ENCODE assay signal across 15 cellular contexts in the genomic region with DNA sequence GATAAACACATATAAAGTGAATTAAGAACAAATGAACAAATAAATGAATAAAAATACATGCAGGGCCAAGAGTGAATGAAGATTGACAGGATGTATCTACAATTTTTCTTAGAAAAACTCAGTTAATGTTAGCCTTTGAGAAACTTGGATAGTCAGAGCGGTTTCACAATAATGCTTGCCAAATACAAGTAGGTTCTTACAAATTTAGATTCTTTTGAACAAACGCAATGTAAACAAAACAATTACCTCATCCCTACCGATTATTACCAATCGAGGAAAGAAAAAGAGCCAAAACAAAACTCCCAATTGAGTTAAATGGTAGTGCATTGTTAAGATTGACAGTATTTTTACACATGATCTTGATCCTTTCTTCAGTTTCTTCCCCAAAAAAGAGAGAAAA.
DNase-seq lines count a peak whose midpoint lies in the region; ATAC-seq and TF ChIP-seq lines count a peak whose summit lies in the region.
"Had no signal": no experiment of that assay in that cellular context is flagged by ENCODE, and none has a peak within 500 bp of the region (broad histone marks: within the 10 kb centered on the region; RNA-seq: fewer than 3 reads in every experiment).

No MANE protein-coding gene starts in this region.

- H3K4me3 ChIP-seq in breast epithelium (no peak overlapping the region), fibroblast of villous mesenchyme (ENCODE audit: low read depth, low read length) (no peak overlapping the region)
- H3K4me3 ChIP-seq: BLaER1 treated with 17β-estradiol and CSF1 and Interleukin-3, amounts not matched to agents 10 nM and 100 nM had no signal

- H3K4me1 Mint-ChIP-seq in MCF 10A (ENCODE audit: insufficient read depth, unreplicated experiment), result peaks cover 6% of the 10 kb centered on the region
- H3K4me1 Mint-ChIP-seq: H9 had no signal

- POLR2A ChIA-PET in MCF 10A (lab: Yijun Ruan, JAX), result no interaction called here

- H3K36me3 ChIP-seq in breast epithelium, result no peaks in the 10 kb centered on the region
- H3K36me3 ChIP-seq: BLaER1 treated with 17β-estradiol and CSF1 and Interleukin-3, amounts not matched to agents 10 nM and 100 nM had no signal

- intact Hi-C loops in MCF 10A (cut with micrococcal nuclease) (no loop called here), breast epithelium (cut with DNase I; ENCODE audit: low total_unique reads) (no loop called here)

- BruUV-seq in MCF 10A (replicated peaks; lab: Mats Ljungman, UMichigan), result no TSS peak

- CTCF ChIA-PET in MCF 10A (lab: Yijun Ruan, JAX), result no interaction called here

- peaks cover 25% of the 10 kb centered on the region for H3K27me3 Mint-ChIP-seq in MCF 10A (ENCODE audit: insufficient read depth, unreplicated experiment)
- H3K27me3 Mint-ChIP-seq: CD4-positive, alpha-beta T cell had no signal

- peak; percentile 68 for DNase-seq in MCF 10A (ENCODE audit: unreplicated experiment)
- DNase-seq in breast epithelium (ENCODE audit: low spot score in 2 of 2), result no peak
- peak; percentile 38 for DNase-seq in fibroblast of gingiva (ENCODE audit: low read depth)
- DNase-seq in fibroblast of villous mesenchyme (ENCODE audit: low read depth), result peak; percentile 2
- DNase-seq in cortex of kidney (lab: John Stamatoyannopoulos, UW), result no peak
- DNase-seq in T-helper 1 cell, result no peak
- DNase-seq: Calu3; CD4-positive, alpha-beta T cell; DMS 273 treated with DMSO at 0.1 percent for 48 hours; H9; KBM-7 had no signal

- no peak for TF ChIP-seq CTCF in MCF 10A (IDR thresholded peaks at IDR 0.05; ENCODE audit: unreplicated experiment)
- TF ChIP-seq CTCF in breast epithelium (IDR thresholded peaks at IDR 0.05), result no peak
- no peak for TF ChIP-seq CTCF in fibroblast of villous mesenchyme (IDR thresholded peaks at IDR 0.05; ENCODE audit: insufficient read depth, low read depth, low read length)

- H3K36me3 Mint-ChIP-seq in MCF 10A (ENCODE audit: insufficient read depth, unreplicated experiment), result no peaks in the 10 kb centered on the region

- no peaks in the 10 kb centered on the region for H3K9me3 ChIP-seq in breast epithelium
- H3K9me3 ChIP-seq: BLaER1 treated with 17β-estradiol and CSF1 and Interleukin-3, amounts not matched to agents 10 nM and 100 nM had no signal

- no peak for TF ChIP-seq POLR2A in breast epithelium (IDR thresholded peaks at IDR 0.05)

- H3K4me1 ChIP-seq in breast epithelium, result no peaks in the 10 kb centered on the region
- H3K4me1 ChIP-seq: BLaER1 treated with 17β-estradiol and CSF1 and Interleukin-3, amounts not matched to agents 10 nM and 100 nM had no signal

- no peak overlapping the region for H3K27ac Mint-ChIP-seq in MCF 10A (ENCODE audit: low read depth, unreplicated experiment)
- H3K27ac Mint-ChIP-seq: CD4-positive, alpha-beta T cell; H9 had no signal

- H3K9me3 Mint-ChIP-seq in MCF 10A (ENCODE audit: unreplicated experiment), result no peaks in the 10 kb centered on the region
- H3K9me3 Mint-ChIP-seq: H9 had no signal

- H3K4me3 Mint-ChIP-seq in MCF 10A (ENCODE audit: unreplicated experiment), result no peak overlapping the region
- H3K4me3 Mint-ChIP-seq: CD4-positive, alpha-beta T cell; H9 had no signal

- no peak for ATAC-seq in HG02981 (IDR thresholded peaks at IDR 0.05; ENCODE audit: unreplicated experiment)
- ATAC-seq in HG03442 (IDR thresholded peaks at IDR 0.05; ENCODE audit: unreplicated experiment), result no peak

- no peaks in the 10 kb centered on the region for H3K27me3 ChIP-seq in breast epithelium
- H3K27me3 ChIP-seq: BLaER1 treated with 17β-estradiol and CSF1 and Interleukin-3, amounts not matched to agents 10 nM and 100 nM had no signal

- H3K27ac ChIP-seq in breast epithelium, result no peak overlapping the region
- H3K27ac ChIP-seq: 22Rv1; BLaER1 treated with 17β-estradiol and CSF1 and Interleukin-3, amounts not matched to agents 10 nM and 100 nM had no signal

Comparison
In these comparisons a context has a peak if more than half of its experiments do, and no peak if none do; other contexts are left out.
1. DNase-seq: peak in MCF 10A (single experiment), fibroblast of gingiva (single experiment) and fibroblast of villous mesenchyme (single experiment); none in breast epithelium (0 of 2), cortex of kidney (single experiment) and T-helper 1 cell (0 of 5).